8 cellular contexts compared by ENCODE assay signal in genomic region chr9:16704489-16705111, GRCh38.
DNase-seq lines count a peak whose midpoint lies in the region; ATAC-seq and TF ChIP-seq lines count a peak whose summit lies in the region.

No MANE protein-coding gene starts in this region.

- no peaks in the 10 kb centered on the region for H3K4me1 ChIP-seq in NT2/D1 (ENCODE audit: insufficient read depth, insufficient read length)
- no peaks in the 10 kb centered on the region for H3K4me1 ChIP-seq in urinary bladder (ENCODE audit: insufficient read depth)

- TF ChIP-seq CTCF in epithelial cell of proximal tubule (conservative IDR thresholded peaks at IDR 0.05; ENCODE audit: low read depth, low read length) = no peak

- H3K4me3 ChIP-seq in NT2/D1 (ENCODE audit: insufficient read length, low read depth) (no peak overlapping the region), epithelial cell of proximal tubule (ENCODE audit: low read depth, low read length) (peak overlapping the region; percentile 56), urinary bladder (ENCODE audit: low read depth, low read length) (peak overlapping the region; percentile 4)

- DNase-seq in NT2/D1 (ENCODE audit: low read depth, low spot score) (peak; percentile 55), epithelial cell of proximal tubule (ENCODE audit: low read depth) (no peak), mucosa of gallbladder (ENCODE audit: low spot score) (peak; percentile 56), kidney glomerular epithelial cell (lab: John Stamatoyannopoulos, UW) (no peak), T-helper 1 cell (no peak), activated gamma-delta T cell (lab: John Stamatoyannopoulos, UW) (no peak)

- no peaks in the 10 kb centered on the region for H3K27me3 ChIP-seq in NT2/D1 (ENCODE audit: insufficient read depth, insufficient read length)

- ATAC-seq in GM18909 (IDR thresholded peaks at IDR 0.05; ENCODE audit: poor library complexity, unreplicated experiment) = no peak

- H3K9me3 ChIP-seq in NT2/D1 (ENCODE audit: insufficient read depth, low read length) = no peaks in the 10 kb centered on the region

- peak overlapping the region; percentile 53 for H3K27ac ChIP-seq in urinary bladder (ENCODE audit: low read depth)

- peak overlapping the region; percentile 23 for H3K9ac ChIP-seq in NT2/D1 (ENCODE audit: insufficient read length, low read depth)

- WGBS in urinary bladder = 20% methylated on average over 9 of the region's 9 CpGs

- H3K36me3 ChIP-seq in NT2/D1 (ENCODE audit: insufficient read depth, insufficient read length, low read length) (no peaks in the 10 kb centered on the region), urinary bladder (ENCODE audit: insufficient read depth) (no peaks in the 10 kb centered on the region)

Comparison
In these comparisons a context has a peak if more than half of its experiments do, and no peak if none do; other contexts are left out.
1. DNase-seq: peak in NT2/D1 (single experiment) and mucosa of gallbladder (single experiment); none in epithelial cell of proximal tubule (single experiment), kidney glomerular epithelial cell (single experiment), T-helper 1 cell (0 of 5) and activated gamma-delta T cell (single experiment).